In genomic region chr22:20208713-20209310, GRCh38 we compare ENCODE assay signal across 22 cellular contexts. TPM values are rescaled to one million over a fixed set of nuclear protein-coding genes. Genes with fewer than 3 reads are reported as not detected.
A peak's percentile ranks its signal among the peaks of the same experiment; 100 is the strongest.
DNase-seq lines count a peak whose midpoint lies in the region; ATAC-seq, FAIRE-seq and TF ChIP-seq lines count a peak whose summit lies in the region.
"Had no signal": no experiment of that assay in that cellular context is flagged by ENCODE, and none has a peak within 500 bp of the region (broad histone marks: within the 10 kb centered on the region; RNA-seq: fewer than 3 reads in every experiment).

No MANE protein-coding gene starts in this region.

- H3K36me3 ChIP-seq in HEK293 (ENCODE audit: control insufficient read depth in 2 of 2, insufficient read depth in 1 of 2, low read length in 2 of 2) (no peaks in the 10 kb centered on the region), K562 (ENCODE audit: control insufficient read depth, insufficient read depth, low read length) (no peaks in the 10 kb centered on the region), small intestine (ENCODE audit: control insufficient read depth in 2 of 2, insufficient read depth in 2 of 2, low read length in 2 of 2) (no peaks in the 10 kb centered on the region)

- POLR2A ChIA-PET in CD4-positive, alpha-beta T cell (lab: Charles Lee) = no interaction called here
- POLR2A ChIA-PET in HEK293 (lab: Yijun Ruan, JAX) (interaction anchor here (0.6 kb wide), 1 partner anchor 87 kb away, joined by 3 read pairs; no protein-coding TSS in a partner anchor), K562 (lab: Yijun Ruan, JAX) (interaction anchor here (0.6 to 2.2 kb wide), 7 partner anchors 13 to 345 kb away, joined by 3 to 7 read pairs (median 4); no protein-coding TSS in a partner anchor)
- POLR2A ChIA-PET in naive thymus-derived CD8-positive, alpha-beta T cell (lab: Charles Lee) = no interaction called here

- no peak for TF ChIP-seq EP300 in K562 (IDR thresholded peaks at IDR 0.05; ENCODE audit: low read length)

- peaks cover 16% of the 10 kb centered on the region for H3K79me2 ChIP-seq in K562 (ENCODE audit: control insufficient read depth, insufficient read depth, low read length)

- ATAC-seq in CD4-positive, alpha-beta T cell (ENCODE audit: poor library complexity) = no peak
- no peak for ATAC-seq in K562
- ATAC-seq in naive thymus-derived CD8-positive, alpha-beta T cell = no peak
- no peak for ATAC-seq in HG03520 (IDR thresholded peaks at IDR 0.05; ENCODE audit: unreplicated experiment)
- ATAC-seq in HG03039 (IDR thresholded peaks at IDR 0.05; ENCODE audit: unreplicated experiment) = no peak
- ATAC-seq: GM12878, HepG2 had no signal

- peak overlapping the region; percentile 79 for H3K4me3 Mint-ChIP-seq in CD4-positive, alpha-beta T cell
- peak overlapping the region; percentile 6 to 96 (median 50) for H3K4me3 Mint-ChIP-seq in naive thymus-derived CD8-positive, alpha-beta T cell

- in situ Hi-C loops in K562 (cut with MboI) = no loop called here

- TF ChIP-seq POLR2A in K562 (conservative IDR thresholded peaks at IDR 0.05) = no peak

- H3K4me3 ChIP-seq in HEK293 (ENCODE audit: low read depth, low read length) = no peak overlapping the region
- H3K4me3 ChIP-seq in K562 = no peak overlapping the region
- no peak overlapping the region for H3K4me3 ChIP-seq in small intestine (ENCODE audit: low read depth in 1 of 2, low read length in 2 of 2)
- H3K4me3 ChIP-seq: GM12878 had no signal

- H3K9me3 ChIP-seq in CD4-positive, alpha-beta T cell (ENCODE audit: control insufficient read depth, low read length) = no peaks in the 10 kb centered on the region
- H3K9me3 ChIP-seq in HEK293 (ENCODE audit: control insufficient read depth, insufficient read depth, low read depth, low read length) = no peaks in the 10 kb centered on the region
- no peaks in the 10 kb centered on the region for H3K9me3 ChIP-seq in K562 (replicated peaks; ENCODE audit: control insufficient read depth, insufficient read depth, low read depth, low read length)
- H3K9me3 ChIP-seq in small intestine (ENCODE audit: control insufficient read depth, low read depth) = no peaks in the 10 kb centered on the region

- DNase-seq in CD4-positive, alpha-beta T cell = no peak
- DNase-seq in K562 (ENCODE audit: extremely low read depth in 1 of 4, low spot score in 3 of 4) (no peak), NOMO-1 (lab: John Stamatoyannopoulos, UW; ENCODE audit: unreplicated experiment in 2 of 2) (no peak), small intestine (no peak)
- no peak for DNase-seq in naive thymus-derived CD8-positive, alpha-beta T cell
- DNase-seq: ACHN, AML-193, DMS 273 treated with DMSO at 0.1 percent for 48 hours, GDM1, GOT3, HFFc6, NCI-H1436, NCI-H2081, NCI-H510A treated with DMSO at 0.1 percent for 48 hours had no signal

- H4K20me1 ChIP-seq in K562 (replicated peaks; ENCODE audit: control insufficient read depth, insufficient read depth, low read length) = peaks cover 33% of the 10 kb centered on the region

- H3K4me1 ChIP-seq in HEK293 (ENCODE audit: control insufficient read depth, insufficient read depth, low read length) = peaks cover 4% of the 10 kb centered on the region
- peaks cover 28 to 92% of the 10 kb centered on the region in 2 experiments for H3K4me1 ChIP-seq in K562 (replicated peaks in 1 of 2; ENCODE audit: control insufficient read depth in 2 of 2, insufficient read depth in 2 of 2, low read length in 2 of 2)
- H3K4me1 ChIP-seq in small intestine (ENCODE audit: control insufficient read depth in 2 of 2, insufficient read depth in 1 of 2, low read depth in 1 of 2, low read length in 1 of 2) = peaks cover 11 to 15% of the 10 kb centered on the region in 2 donors

- no peaks in the 10 kb centered on the region for H3K27me3 ChIP-seq in CD4-positive, alpha-beta T cell (ENCODE audit: control insufficient read depth, insufficient read depth, low read length)
- H3K27me3 ChIP-seq in K562 (ENCODE audit: control insufficient read depth in 2 of 2, insufficient read depth in 2 of 2, low read length in 2 of 2) (peaks cover 14 to 25% of the 10 kb centered on the region in 2 experiments; a peak in 4 of 5 replicates), small intestine (ENCODE audit: control insufficient read depth in 2 of 2, insufficient read depth in 2 of 2, low read length in 2 of 2) (no peaks in the 10 kb centered on the region)

- H3K27ac ChIP-seq in CD4-positive, alpha-beta T cell (ENCODE audit: low read depth, low read length) = no peak overlapping the region
- H3K27ac ChIP-seq in HEK293 (ENCODE audit: extremely low read depth, low read depth, low read length) (no peak overlapping the region), K562 (ENCODE audit: extremely low read depth, low read depth, low read length) (no peak overlapping the region), small intestine (ENCODE audit: low read depth in 1 of 2, low read length in 1 of 2) (no peak overlapping the region)
- H3K27ac ChIP-seq: KMS-11 had no signal

- no peak for TF ChIP-seq CTCF in CD4-positive, alpha-beta T cell (IDR thresholded peaks at IDR 0.05)
- TF ChIP-seq CTCF in HEK293 (tag by site-specific recombination; IDR thresholded peaks at IDR 0.05) (no peak), K562 (IDR thresholded peaks at IDR 0.05 in 2 of 3, conservative IDR thresholded peaks at IDR 0.05 in 1 of 3; ENCODE audit: insufficient read depth in 2 of 3, low read depth in 1 of 3, low read length in 3 of 3) (no peak)

- WGBS in K562 (ENCODE audit: insufficient coverage, low coverage, missing lambda C conversion rate) = 41% methylated on average over 15 of the region's 15 CpGs
- WGBS in small intestine, 3 donors = 74 to 89% (median 80%) methylated on average over 15 of the region's 15 CpGs

- H3K27ac Mint-ChIP-seq in CD4-positive, alpha-beta T cell = peak overlapping the region; percentile 90
- H3K27ac Mint-ChIP-seq in naive thymus-derived CD8-positive, alpha-beta T cell = peak overlapping the region in 6 of 10 donors; percentile 17 to 97 (median 62)
- H3K27ac Mint-ChIP-seq: HFFc6 had no signal

- peak overlapping the region in 1 of 2 experiments; percentile 78; a peak in 2 of 4 replicates for H3K9ac ChIP-seq in K562 (ENCODE audit: insufficient read depth in 1 of 2, low read depth in 2 of 2, low read length in 2 of 2)
- H3K9ac ChIP-seq: KMS-11 had no signal

- H3K36me3 Mint-ChIP-seq in CD4-positive, alpha-beta T cell (ENCODE audit: low read depth) = peaks cover 4% of the 10 kb centered on the region
- no peaks in the 10 kb centered on the region for H3K36me3 Mint-ChIP-seq in naive thymus-derived CD8-positive, alpha-beta T cell

- BruUV-seq in K562 (replicated peaks; lab: Mats Ljungman, UMichigan) = no TSS peak

- no peak overlapping the region for H3K4me2 ChIP-seq in K562 (ENCODE audit: insufficient read depth, low read length)
- H3K4me2 ChIP-seq: KMS-11 had no signal

- FAIRE-seq in K562 (lab: Jason Lieb, UNC) = no peak
- no peak for FAIRE-seq in small intestine (lab: Jason Lieb, UNC)
- FAIRE-seq: GM12878, GM18507, HepG2 had no signal

- no peaks in the 10 kb centered on the region for H3K9me1 ChIP-seq in K562 (ENCODE audit: control insufficient read depth, insufficient read depth, low read length)

- H3K27me3 Mint-ChIP-seq in CD4-positive, alpha-beta T cell = no peaks in the 10 kb centered on the region
- no peaks in the 10 kb centered on the region for H3K27me3 Mint-ChIP-seq in naive thymus-derived CD8-positive, alpha-beta T cell

- H3K4me1 Mint-ChIP-seq in CD4-positive, alpha-beta T cell (ENCODE audit: low read depth) = peaks cover 27% of the 10 kb centered on the region
- H3K4me1 Mint-ChIP-seq in naive thymus-derived CD8-positive, alpha-beta T cell = peaks cover 20 to 45% (median 35%) of the 10 kb centered on the region in 4 donors

- CTCF ChIA-PET in CD4-positive, alpha-beta T cell (lab: Charles Lee) = no interaction called here
- CTCF ChIA-PET in HEK293 (lab: Yijun Ruan, JAX) (interaction anchor here (1.3 kb wide), 1 partner anchor 30 kb away, joined by 8 read pairs; no protein-coding TSS in a partner anchor), K562 (lab: Yijun Ruan, JAX; ENCODE audit: low intra/inter-chr PET ratio) (interaction anchor here (0.6 kb wide), 1 partner anchor 109 kb away, joined by 3 read pairs; no protein-coding TSS in a partner anchor)

- no peaks in the 10 kb centered on the region for H3K9me3 Mint-ChIP-seq in CD4-positive, alpha-beta T cell
- no peaks in the 10 kb centered on the region for H3K9me3 Mint-ChIP-seq in naive thymus-derived CD8-positive, alpha-beta T cell
- H3K9me3 Mint-ChIP-seq: HFFc6 had no signal

- no peak overlapping the region for H2AFZ ChIP-seq in K562 (ENCODE audit: low read depth, low read length)

- intact Hi-C loops in CD4-positive, alpha-beta T cell (cut with DNase I, micrococcal nuclease) = loop anchor here in 1 of 2 experiments (5.0 kb wide), 2 partner anchors 58 to 77 kb away; partner anchors contain the start of genes RTN4R and ZDHHC8
- intact Hi-C loops in K562 (cut with micrococcal nuclease) = loop anchor here (5.0 kb wide), 2 partner anchors 42 to 432 kb away; no protein-coding TSS in a partner anchor

- no peak for TF ChIP-seq RAD21 in K562 (CRISPR knock-in tag; conservative IDR thresholded peaks at IDR 0.05 in 1 of 2, IDR thresholded peaks at IDR 0.05 in 1 of 2)

RNA-seq across cellular contexts. Expression of gene CCDC188, which starts 58.0 kb away (rescaled TPM):
- total RNA-seq in CD4-positive, alpha-beta T cell = not detected
- not detected in 2 replicates for total RNA-seq in K562 (2011; cell fraction: chromatin; rRNA removed; ENCODE audit: low replicate concordance)
- total RNA-seq in K562 (2011; cell fraction: nucleolus; rRNA removed) = not detected in 2 replicates
- total RNA-seq in K562 (2011; cell fraction: nucleoplasm; rRNA removed) = not detected in 2 replicates
- total RNA-seq in K562 (2014; rRNA removed) = not detected in 2 replicates
- not detected in 2 replicates for total RNA-seq in K562 (2014; rRNA removed; fragmentation: Illumina TruSeq; extraction: Trizol)
- not detected in 2 replicates for total RNA-seq in K562 (2015; rRNA removed; fragmentation: Illumina TruSeq; extraction: Trizol)
- not detected in 2 replicates for total RNA-seq in K562 (2021)
- polyA plus RNA-seq in K562 (2011; rRNA removed) = not detected in 2 replicates
- polyA plus RNA-seq in K562 (2011; cell fraction: cytosol; rRNA removed) = not detected in 2 replicates
- polyA plus RNA-seq in K562 (2011; cell fraction: nucleus; rRNA removed) = not detected in 2 replicates
- 0.26 TPM in 1 of 2 replicates, not detected in the other for polyA plus RNA-seq in K562 (2012)
- not detected in 2 replicates for polyA plus RNA-seq in K562 (2014; fragmentation: Illumina TruSeq; extraction: Trizol)
- not detected for polyA plus RNA-seq in K562 (2014; fragmentation: Nextera tagmentation; extraction: Ambion mirVana)
- polyA plus RNA-seq in K562 (2014; rRNA removed) = not detected in 2 replicates
- polyA minus RNA-seq in K562 (2011; rRNA and poly(A)+ RNA removed) = not detected in 2 replicates
- polyA minus RNA-seq in K562 (2011; cell fraction: cytosol; rRNA and poly(A)+ RNA removed) = not detected in 2 replicates
- not detected in 2 replicates for polyA minus RNA-seq in K562 (2011; cell fraction: nucleus; rRNA and poly(A)+ RNA removed)
- total RNA-seq in naive thymus-derived CD8-positive, alpha-beta T cell = not detected
- not detected for polyA plus RNA-seq in naive thymus-derived CD8-positive, alpha-beta T cell
- polyA plus RNA-seq in small intestine = 1 to 10 TPM in 1 of 3 donors, not detected in 2; 1.2 TPM
- total RNA-seq: GM12878, HepG2, RPMI7951 had no signal
- polyA plus RNA-seq: GM12878, HepG2 had no signal

RNA-seq across cellular contexts. Expression of gene RTN4R, which starts 59.3 kb away (rescaled TPM):
- under 1 TPM; 0.36 to 0.50 TPM for total RNA-seq in CD4-positive, alpha-beta T cell
- 0.62 and 4.8 TPM in 2 replicates for total RNA-seq in K562 (2011; cell fraction: chromatin; rRNA removed; ENCODE audit: low replicate concordance)
- 7.4 and 9.8 TPM in 2 replicates for total RNA-seq in K562 (2011; cell fraction: nucleolus; rRNA removed)
- 3.2 and 3.7 TPM in 2 replicates for total RNA-seq in K562 (2011; cell fraction: nucleoplasm; rRNA removed)
- total RNA-seq in K562 (2014; rRNA removed) = 1.5 and 2.3 TPM in 2 replicates
- not detected in 2 replicates for total RNA-seq in K562 (2014; rRNA removed; fragmentation: Illumina TruSeq; extraction: Trizol)
- total RNA-seq in K562 (2015; rRNA removed; fragmentation: Illumina TruSeq; extraction: Trizol) = 0.41 and 0.43 TPM in 2 replicates
- 2.8 and 3.0 TPM in 2 replicates for total RNA-seq in K562 (2021)
- 1.3 and 4.4 TPM in 2 replicates for polyA plus RNA-seq in K562 (2011; rRNA removed)
- polyA plus RNA-seq in K562 (2011; cell fraction: cytosol; rRNA removed) = 5.9 and 9.9 TPM in 2 replicates
- 2.9 and 3.5 TPM in 2 replicates for polyA plus RNA-seq in K562 (2011; cell fraction: nucleus; rRNA removed)
- polyA plus RNA-seq in K562 (2012) = 2.9 and 4.6 TPM in 2 replicates
- polyA plus RNA-seq in K562 (2014; fragmentation: Illumina TruSeq; extraction: Trizol) = 0.46 TPM in 1 of 2 replicates, not detected in the other
- polyA plus RNA-seq in K562 (2014; fragmentation: Nextera tagmentation; extraction: Ambion mirVana) = under 1 TPM in 1 of 2 experiments, not detected in 1; 0.04 TPM
- 1.2 and 2.3 TPM in 2 replicates for polyA plus RNA-seq in K562 (2014; rRNA removed)
- polyA minus RNA-seq in K562 (2011; rRNA and poly(A)+ RNA removed) = 1.0 and 1.5 TPM in 2 replicates
- polyA minus RNA-seq in K562 (2011; cell fraction: cytosol; rRNA and poly(A)+ RNA removed) = 5.1 and 13.6 TPM in 2 replicates
- polyA minus RNA-seq in K562 (2011; cell fraction: nucleus; rRNA and poly(A)+ RNA removed) = 0.40 and 1.3 TPM in 2 replicates
- total RNA-seq in naive thymus-derived CD8-positive, alpha-beta T cell = 1 to 10 TPM; 5.0 to 5.1 TPM
- polyA plus RNA-seq in naive thymus-derived CD8-positive, alpha-beta T cell = 1 to 10 TPM; 4.3 to 5.6 (median 4.7) TPM
- polyA plus RNA-seq in small intestine = 1 to 10 TPM; 2.9 to 4.4 (median 4.3) TPM

Comparison
In these comparisons a context has a peak if more than half of its experiments do, and no peak if none do; other contexts are left out.
1. POLR2A ChIA-PET loops: an anchor here in HEK293 (0.6 kb wide) and K562 (0.6 to 2.2 kb wide); none called in CD4-positive, alpha-beta T cell and naive thymus-derived CD8-positive, alpha-beta T cell.